ENCODE assay signal across 30 cellular contexts in genomic region chr4:26388671-26389070, GRCh38.
DNase-seq lines count a peak whose midpoint lies in the region; ATAC-seq and TF ChIP-seq lines count a peak whose summit lies in the region.
"Had no signal": no experiment of that assay in that cellular context is flagged by ENCODE, and none has a peak within 500 bp of the region (broad histone marks: within the 10 kb centered on the region; RNA-seq: fewer than 3 reads in every experiment).

No MANE protein-coding gene starts in this region.

- DNase-seq in T-helper 1 cell (no peak), LHCN-M2 (ENCODE audit: low read depth) (peak; percentile 36), choroid plexus epithelial cell (ENCODE audit: low read depth) (peak; percentile 42), progenitor cell of endocrine pancreas (ENCODE audit: low spot score, unreplicated experiment) (no peak), NCI-H1930 (lab: John Stamatoyannopoulos, UW) (no peak), SJCRH30 (no peak)
- DNase-seq: activated CD4-positive, alpha-beta T cell treated with anti-CD3 and anti-CD28 coated beads for 1 hour; activated gamma-delta T cell treated with Interleukin-2 at 50 U/mL for 16 hours; activated T-cell treated with anti-CD3 and anti-CD28 coated beads for 4 hours; AML-193; CD4-positive, alpha-beta T cell; colonic mucosa; GOT3; hypothalamus; left ventricle myocardium superior; naive B cell; NCI-H1105; NCI-H2081; NCI-H82; psoas muscle; RPMI8226; T-helper 17 cell had no signal

- peaks cover 4% of the 10 kb centered on the region; the same call in 1 of the 2 replicates for H3K9me3 ChIP-seq in SJCRH30 (replicated peaks)
- H3K9me3 ChIP-seq: colonic mucosa, neutrophil, psoas muscle, thoracic aorta had no signal

- peak overlapping the region; percentile 1 for H3K27ac Mint-ChIP-seq in T-helper 1 cell treated with Interleukin-12 subunit alpha and Interleukin-12 subunit beta and Interleukin-4 antibody, amounts not matched to agents 30 μg/mL and 1 μg/mL, for 36 hours
- peak overlapping the region; percentile 62 for H3K27ac Mint-ChIP-seq in progenitor cell of endocrine pancreas
- H3K27ac Mint-ChIP-seq: brain; CD4-positive, alpha-beta T cell; stimulated activated naive CD8-positive, alpha-beta T cell treated with anti-CD3 and anti-CD28 coated beads, Interleukin-15, Interleukin-2, amounts not matched to agents 100 ng/mL and 50 ng/mL, for 24 hours; T-helper 17 cell had no signal

- peaks cover 76% of the 10 kb centered on the region for H3K36me3 ChIP-seq in SJCRH30
- H3K36me3 ChIP-seq: colonic mucosa, neutrophil had no signal

- no peak overlapping the region for H3K4me3 ChIP-seq in choroid plexus epithelial cell (ENCODE audit: low read depth, low read length)
- no peak overlapping the region for H3K4me3 ChIP-seq in SJCRH30
- H3K4me3 ChIP-seq: colonic mucosa, psoas muscle, SK-N-MC, thoracic aorta had no signal

- no peak for ATAC-seq in GM19397 (IDR thresholded peaks at IDR 0.05; ENCODE audit: unreplicated experiment)
- ATAC-seq: left ventricle myocardium superior, psoas muscle, T-helper 17 cell had no signal

- H3K36me3 Mint-ChIP-seq in T-helper 1 cell treated with Interleukin-12 subunit alpha and Interleukin-12 subunit beta and Interleukin-4 antibody, amounts not matched to agents 30 μg/mL and 1 μg/mL, for 36 hours (ENCODE audit: low read depth) = peaks cover 37% of the 10 kb centered on the region
- peaks cover 33% of the 10 kb centered on the region for H3K36me3 Mint-ChIP-seq in progenitor cell of endocrine pancreas (ENCODE audit: insufficient read depth)

- no peaks in the 10 kb centered on the region for H3K27me3 Mint-ChIP-seq in T-helper 1 cell treated with Interleukin-12 subunit alpha and Interleukin-12 subunit beta and Interleukin-4 antibody, amounts not matched to agents 30 μg/mL and 1 μg/mL, for 36 hours (ENCODE audit: low read depth)
- H3K27me3 Mint-ChIP-seq in progenitor cell of endocrine pancreas = no peaks in the 10 kb centered on the region
- H3K27me3 Mint-ChIP-seq: CD4-positive, alpha-beta T cell; naive B cell; stimulated activated naive CD8-positive, alpha-beta T cell treated with anti-CD3 and anti-CD28 coated beads, Interleukin-15, Interleukin-2, amounts not matched to agents 100 ng/mL and 50 ng/mL, for 24 hours; T-helper 17 cell had no signal

- H3K4me3 Mint-ChIP-seq in T-helper 1 cell treated with Interleukin-12 subunit alpha and Interleukin-12 subunit beta and Interleukin-4 antibody, amounts not matched to agents 30 μg/mL and 1 μg/mL, for 36 hours = no peak overlapping the region
- no peak overlapping the region for H3K4me3 Mint-ChIP-seq in progenitor cell of endocrine pancreas (ENCODE audit: low read depth)
- H3K4me3 Mint-ChIP-seq: brain; CD4-positive, alpha-beta T cell; naive B cell; stimulated activated naive CD8-positive, alpha-beta T cell treated with anti-CD3 and anti-CD28 coated beads, Interleukin-15, Interleukin-2, amounts not matched to agents 100 ng/mL and 50 ng/mL, for 24 hours; T-helper 17 cell had no signal

- no peaks in the 10 kb centered on the region for H3K27me3 ChIP-seq in SJCRH30
- H3K27me3 ChIP-seq: colonic mucosa, neutrophil had no signal

- H3K27ac ChIP-seq in SJCRH30 = no peak overlapping the region
- H3K27ac ChIP-seq: 22Rv1, colonic mucosa, neutrophil, psoas muscle, SK-N-MC, thoracic aorta had no signal

- H3K9me3 Mint-ChIP-seq in T-helper 1 cell treated with Interleukin-12 subunit alpha and Interleukin-12 subunit beta and Interleukin-4 antibody, amounts not matched to agents 30 μg/mL and 1 μg/mL, for 36 hours = no peaks in the 10 kb centered on the region
- H3K9me3 Mint-ChIP-seq in progenitor cell of endocrine pancreas (ENCODE audit: low read depth) = no peaks in the 10 kb centered on the region
- H3K9me3 Mint-ChIP-seq: CD4-positive, alpha-beta T cell; stimulated activated naive CD8-positive, alpha-beta T cell treated with anti-CD3 and anti-CD28 coated beads, Interleukin-15, Interleukin-2, amounts not matched to agents 100 ng/mL and 50 ng/mL, for 24 hours had no signal

- peaks cover 26% of the 10 kb centered on the region for H3K4me1 Mint-ChIP-seq in T-helper 1 cell treated with Interleukin-12 subunit alpha and Interleukin-12 subunit beta and Interleukin-4 antibody, amounts not matched to agents 30 μg/mL and 1 μg/mL, for 36 hours (ENCODE audit: low read depth)
- H3K4me1 Mint-ChIP-seq in progenitor cell of endocrine pancreas (ENCODE audit: low read depth) = no peaks in the 10 kb centered on the region

- TF ChIP-seq CTCF in choroid plexus epithelial cell (conservative IDR thresholded peaks at IDR 0.05; ENCODE audit: low read depth, low read length) (no peak), progenitor cell of endocrine pancreas (IDR thresholded peaks at IDR 0.05; ENCODE audit: unreplicated experiment) (no peak)

- H3K4me1 ChIP-seq in SJCRH30 = no peaks in the 10 kb centered on the region
- H3K4me1 ChIP-seq: colonic mucosa, psoas muscle had no signal

Comparison
In these comparisons a context has a peak if more than half of its experiments do, and no peak if none do; other contexts are left out.
1. DNase-seq: peak in LHCN-M2 (single experiment) and choroid plexus epithelial cell (single experiment); none in T-helper 1 cell (0 of 5), progenitor cell of endocrine pancreas (single experiment), NCI-H1930 (0 of 2) and SJCRH30 (0 of 2).